2 cellular contexts compared by ENCODE assay signal in genomic region chr18:76115580-76115979, GRCh38.
TF ChIP-seq lines count a peak whose summit lies in the region.

No MANE protein-coding gene starts in this region.

TF ChIP-seq in HEK293, 187 proteins besides CTCF, POLR2A, EP300 and RAD21 (continued from another document):
- TF ChIP-seq ZNF184 (tag by site-specific recombination; IDR thresholded peaks at IDR 0.05): no peak
- no peak for TF ChIP-seq ZNF354C (tag by site-specific recombination; IDR thresholded peaks at IDR 0.05; ENCODE audit: borderline replicate concordance, low read depth)
- TF ChIP-seq ZNF266 (tag by site-specific recombination; IDR thresholded peaks at IDR 0.05; ENCODE audit: low read depth): no peak

TF ChIP-seq in GM12878, 131 proteins besides CTCF, POLR2A, EP300 and RAD21 (continued from another document):
- peak; percentile 35 for TF ChIP-seq PBX3 (IDR thresholded peaks at IDR 0.05; ENCODE audit: insufficient replicate concordance, low read depth, low read length)
- no peak for TF ChIP-seq ZSCAN29 (IDR thresholded peaks at IDR 0.05)
- no peak for TF ChIP-seq WRNIP1 (IDR thresholded peaks at IDR 0.05; ENCODE audit: borderline replicate concordance, low read depth, low read length)
- TF ChIP-seq BCL3 (IDR thresholded peaks at IDR 0.05; ENCODE audit: borderline replicate concordance, insufficient read depth, low read depth, low read length, poor library complexity, severe bottlenecking): peak; percentile 81
- TF ChIP-seq NFYA (IDR thresholded peaks at IDR 0.05; ENCODE audit: borderline replicate concordance, low read depth, low read length): no peak
